In genomic region chr20:208937-209566, GRCh38 we compare ENCODE assay signal across 9 cellular contexts. TPM values are rescaled to one million over a fixed set of nuclear protein-coding genes. Genes with fewer than 3 reads are reported as not detected.
DNase-seq lines count a peak whose midpoint lies in the region; ATAC-seq and TF ChIP-seq lines count a peak whose summit lies in the region.
"Had no signal": no experiment of that assay in that cellular context is flagged by ENCODE, and none has a peak within 500 bp of the region (broad histone marks: within the 10 kb centered on the region; RNA-seq: fewer than 3 reads in every experiment).

No MANE protein-coding gene starts in this region.

- H3K36me3 ChIP-seq in BE2C, result no peaks in the 10 kb centered on the region
- H3K36me3 ChIP-seq in esophagus muscularis mucosa, result no peaks in the 10 kb centered on the region
- H3K36me3 ChIP-seq: SJSA1 had no signal

- intact Hi-C loops in esophagus muscularis mucosa (cut with DNase I), result loop anchor here (5.0 kb wide), 2 partner anchors 58 to 123 kb away; no protein-coding TSS in a partner anchor

- H3K9me3 Mint-ChIP-seq in T-helper 2 cell treated with Interferon-gamma antibody and Interleukin-4, amounts not matched to agents 5 μg/mL and 100 μg/mL, for 36 hours, result no peaks in the 10 kb centered on the region
- no peaks in the 10 kb centered on the region for H3K9me3 Mint-ChIP-seq in natural killer cell treated with Interleukin-12 subunit alpha and Interleukin-12 subunit beta and Interleukin-15 and Interleukin-18, amount 100 ng/mL, for 72 hours

- H3K36me3 Mint-ChIP-seq in T-helper 2 cell treated with Interferon-gamma antibody and Interleukin-4, amounts not matched to agents 5 μg/mL and 100 μg/mL, for 36 hours (ENCODE audit: low read depth), result no peaks in the 10 kb centered on the region
- no peaks in the 10 kb centered on the region for H3K36me3 Mint-ChIP-seq in natural killer cell treated with Interleukin-12 subunit alpha and Interleukin-12 subunit beta and Interleukin-15 and Interleukin-18, amount 100 ng/mL, for 72 hours

- no peak for TF ChIP-seq EP300 in esophagus muscularis mucosa (IDR thresholded peaks at IDR 0.05)

- H3K27me3 Mint-ChIP-seq in T-helper 2 cell treated with Interferon-gamma antibody and Interleukin-4, amounts not matched to agents 5 μg/mL and 100 μg/mL, for 36 hours (ENCODE audit: low read depth), result peaks cover 21% of the 10 kb centered on the region
- H3K27me3 Mint-ChIP-seq in natural killer cell treated with Interleukin-12 subunit alpha and Interleukin-12 subunit beta and Interleukin-15 and Interleukin-18, amount 100 ng/mL, for 72 hours, result peaks cover 11 to 22% of the 10 kb centered on the region in 2 donors

- H3K4me1 ChIP-seq in BE2C (no peaks in the 10 kb centered on the region), esophagus muscularis mucosa (peaks cover 0 to 5% (median 0%) of the 10 kb centered on the region in 4 donors)
- H3K4me1 ChIP-seq: SJSA1 had no signal

- H3K27ac ChIP-seq in esophagus muscularis mucosa (replicated peaks in 1 of 4), result no peak overlapping the region
- H3K27ac ChIP-seq: SJSA1 had no signal

- ATAC-seq in natural killer cell treated with Interleukin-12 subunit alpha and Interleukin-12 subunit beta and Interleukin-15 and Interleukin-18, amount 100 ng/mL, for 72 hours, result peak; percentile 48 to 63
- ATAC-seq in HG03439 (IDR thresholded peaks at IDR 0.05; ENCODE audit: unreplicated experiment) (no peak), HG03097 (IDR thresholded peaks at IDR 0.05; ENCODE audit: low FRiP score, unreplicated experiment) (no peak)

- H3K4me1 Mint-ChIP-seq in T-helper 2 cell treated with Interferon-gamma antibody and Interleukin-4, amounts not matched to agents 5 μg/mL and 100 μg/mL, for 36 hours (ENCODE audit: low read depth), result peaks cover 2% of the 10 kb centered on the region
- no peaks in the 10 kb centered on the region for H3K4me1 Mint-ChIP-seq in natural killer cell treated with Interleukin-12 subunit alpha and Interleukin-12 subunit beta and Interleukin-15 and Interleukin-18, amount 100 ng/mL, for 72 hours (ENCODE audit: low read depth in 2 of 2)

- H3K27ac Mint-ChIP-seq in T-helper 2 cell treated with Interferon-gamma antibody and Interleukin-4, amounts not matched to agents 5 μg/mL and 100 μg/mL, for 36 hours, result no peak overlapping the region
- no peak overlapping the region for H3K27ac Mint-ChIP-seq in natural killer cell treated with Interleukin-12 subunit alpha and Interleukin-12 subunit beta and Interleukin-15 and Interleukin-18, amount 100 ng/mL, for 72 hours

- no peaks in the 10 kb centered on the region for H3K27me3 ChIP-seq in BE2C
- H3K27me3 ChIP-seq in esophagus muscularis mucosa, result no peaks in the 10 kb centered on the region

- DNase-seq in BE2C (peak; percentile 10), NCI-H1092 treated with DMSO at 0.1 percent for 48 hours (lab: John Stamatoyannopoulos, UW) (peak; percentile 65), esophagus muscularis mucosa (ENCODE audit: extremely low spot score) (no peak)
- DNase-seq in T-helper 2 cell treated with Interferon-gamma antibody and Interleukin-4, amounts not matched to agents 5 μg/mL and 100 μg/mL, for 36 hours (ENCODE audit: low spot score), result peak; percentile 5
- no peak for DNase-seq in natural killer cell treated with Interleukin-12 subunit alpha and Interleukin-12 subunit beta and Interleukin-15 and Interleukin-18, amount 100 ng/mL, for 72 hours (ENCODE audit: low spot score)

- WGBS in esophagus muscularis mucosa, result 18% methylated on average over 5 of the region's 5 CpGs

- H3K4me3 Mint-ChIP-seq in T-helper 2 cell treated with Interferon-gamma antibody and Interleukin-4, amounts not matched to agents 5 μg/mL and 100 μg/mL, for 36 hours, result no peak overlapping the region
- H3K4me3 Mint-ChIP-seq in natural killer cell treated with Interleukin-12 subunit alpha and Interleukin-12 subunit beta and Interleukin-15 and Interleukin-18, amount 100 ng/mL, for 72 hours, result no peak overlapping the region

- H3K4me3 ChIP-seq in BE2C (ENCODE audit: low read depth, low read length) (no peak overlapping the region), esophagus muscularis mucosa (no peak overlapping the region)
- H3K4me3 ChIP-seq: SJSA1 had no signal

- no peaks in the 10 kb centered on the region for H3K9me3 ChIP-seq in BE2C
- no peaks in the 10 kb centered on the region for H3K9me3 ChIP-seq in esophagus muscularis mucosa
- H3K9me3 ChIP-seq: SJSA1 had no signal

- no peak for TF ChIP-seq POLR2A in esophagus muscularis mucosa (IDR thresholded peaks at IDR 0.05; ENCODE audit: low read depth)

- TF ChIP-seq CTCF in BE2C (IDR thresholded peaks at IDR 0.05; ENCODE audit: low read depth, low read length), result peak; percentile 65
- TF ChIP-seq CTCF in GM12872 (IDR thresholded peaks at IDR 0.05; ENCODE audit: insufficient read depth, low read depth, low read length), result peak; percentile 65
- peak; percentile 37 to 55 (median 37) for TF ChIP-seq CTCF in esophagus muscularis mucosa (IDR thresholded peaks at IDR 0.05)

RNA-seq across cellular contexts. Expression of gene DEFB129, which starts 18.0 kb away (rescaled TPM):
- polyA plus RNA-seq in BE2C (2012; ENCODE audit: insufficient read depth, insufficient read length, low read depth), result not detected
- not detected for total RNA-seq in esophagus muscularis mucosa
- total RNA-seq in natural killer cell treated with Interleukin-12 subunit alpha and Interleukin-12 subunit beta and Interleukin-15 and Interleukin-18, amount 100 ng/mL, for 72 hours, result not detected
- total RNA-seq: SJSA1 had no signal

RNA-seq across cellular contexts. Expression of gene DEFB128, which starts 19.5 kb away (rescaled TPM):
- polyA plus RNA-seq in BE2C (2012; ENCODE audit: insufficient read depth, insufficient read length, low read depth), result not detected
- not detected for total RNA-seq in esophagus muscularis mucosa
- not detected for total RNA-seq in natural killer cell treated with Interleukin-12 subunit alpha and Interleukin-12 subunit beta and Interleukin-15 and Interleukin-18, amount 100 ng/mL, for 72 hours
- total RNA-seq: SJSA1 had no signal

RNA-seq across cellular contexts. Expression of gene DEFB132, which starts 48.5 kb away (rescaled TPM):
- not detected for polyA plus RNA-seq in BE2C (2012; ENCODE audit: insufficient read depth, insufficient read length, low read depth)
- not detected for total RNA-seq in esophagus muscularis mucosa
- not detected for total RNA-seq in natural killer cell treated with Interleukin-12 subunit alpha and Interleukin-12 subunit beta and Interleukin-15 and Interleukin-18, amount 100 ng/mL, for 72 hours
- total RNA-seq: SJSA1 had no signal

RNA-seq across cellular contexts. Expression of gene DEFB127, which starts 51.8 kb away (rescaled TPM):
- not detected for polyA plus RNA-seq in BE2C (2012; ENCODE audit: insufficient read depth, insufficient read length, low read depth)
- not detected for total RNA-seq in esophagus muscularis mucosa
- not detected for total RNA-seq in natural killer cell treated with Interleukin-12 subunit alpha and Interleukin-12 subunit beta and Interleukin-15 and Interleukin-18, amount 100 ng/mL, for 72 hours
- total RNA-seq: SJSA1 had no signal

Comparison
In these comparisons a context has a peak if more than half of its experiments do, and no peak if none do; other contexts are left out.
1. DNase-seq: peak in BE2C (single experiment), NCI-H1092 treated with DMSO at 0.1 percent for 48 hours (single experiment) and T-helper 2 cell treated with Interferon-gamma antibody and Interleukin-4, amounts not matched to agents 5 μg/mL and 100 μg/mL, for 36 hours (single experiment); none in esophagus muscularis mucosa (single experiment) and natural killer cell treated with Interleukin-12 subunit alpha and Interleukin-12 subunit beta and Interleukin-15 and Interleukin-18, amount 100 ng/mL, for 72 hours (single experiment).
2. ATAC-seq: peak in natural killer cell treated with Interleukin-12 subunit alpha and Interleukin-12 subunit beta and Interleukin-15 and Interleukin-18, amount 100 ng/mL, for 72 hours (2 of 2); none in HG03439 (single experiment) and HG03097 (single experiment).
3. Peak in every context shown above with its lines, with median percentiles within 50 percentile points of each other: CTCF ChIP-seq.